18 cellular contexts compared by ENCODE assay signal in genomic region chr20:37452236-37452635, GRCh38.
A peak's percentile ranks its signal among the peaks of the same experiment; 100 is the strongest.
DNase-seq lines count a peak whose midpoint lies in the region; ATAC-seq, FAIRE-seq and TF ChIP-seq lines count a peak whose summit lies in the region.
"Had no signal": no experiment of that assay in that cellular context is flagged by ENCODE, and none has a peak within 500 bp of the region (broad histone marks: within the 10 kb centered on the region; RNA-seq: fewer than 3 reads in every experiment).

No MANE protein-coding gene starts in this region.

- no peak for TF ChIP-seq CTCF in kidney (IDR thresholded peaks at IDR 0.05; ENCODE audit: borderline replicate concordance, extremely low read depth, insufficient read depth)

- no peak for ATAC-seq in HG02571 (IDR thresholded peaks at IDR 0.05; ENCODE audit: unreplicated experiment)

- H3K4me1 ChIP-seq in kidney (ENCODE audit: control insufficient read depth in 1 of 2, insufficient read depth in 1 of 2, low read depth in 1 of 2, low read length in 2 of 2), result no peaks in the 10 kb centered on the region
- no peaks in the 10 kb centered on the region for H3K4me1 ChIP-seq in small intestine (ENCODE audit: control insufficient read depth in 2 of 2, insufficient read depth in 1 of 2, low read depth in 1 of 2, low read length in 1 of 2)
- H3K4me1 ChIP-seq: BE2C had no signal

- peaks cover 0 to 2% of the 10 kb centered on the region in 2 donors for H3K27me3 ChIP-seq in small intestine (ENCODE audit: control insufficient read depth in 2 of 2, insufficient read depth in 2 of 2, low read length in 2 of 2)
- H3K27me3 ChIP-seq: BE2C had no signal

- H3K27ac ChIP-seq in kidney (ENCODE audit: low read depth in 2 of 2, low read length in 2 of 2) (no peak overlapping the region), small intestine (ENCODE audit: low read depth in 1 of 2, low read length in 1 of 2) (no peak overlapping the region)

- H3K9ac ChIP-seq in kidney (ENCODE audit: low read length in 2 of 2), result no peak overlapping the region

- H3K9me3 ChIP-seq in kidney (ENCODE audit: control insufficient read depth in 1 of 2, low read length in 2 of 2), result peaks cover 3 to 4% of the 10 kb centered on the region in 2 donors
- no peaks in the 10 kb centered on the region for H3K9me3 ChIP-seq in small intestine (ENCODE audit: control insufficient read depth, low read depth)
- H3K9me3 ChIP-seq: BE2C had no signal

- intact Hi-C loops in kidney (cut with DNase I), result no loop called here

- H3K4me3 ChIP-seq in kidney (ENCODE audit: low read length in 2 of 2) (no peak overlapping the region), small intestine (ENCODE audit: low read depth in 1 of 2, low read length in 2 of 2) (no peak overlapping the region)

- H3K36me3 ChIP-seq in kidney (ENCODE audit: control insufficient read depth in 1 of 2, insufficient read depth in 2 of 2, low read length in 2 of 2), result no peaks in the 10 kb centered on the region
- H3K36me3 ChIP-seq in small intestine (ENCODE audit: control insufficient read depth in 2 of 2, insufficient read depth in 2 of 2, low read length in 2 of 2), result no peaks in the 10 kb centered on the region
- H3K36me3 ChIP-seq: BE2C had no signal

- peak; percentile 36 for DNase-seq in G401 (ENCODE audit: low spot score)
- peak; percentile 31 for DNase-seq in cerebellar cortex (ENCODE audit: low spot score)
- peak; percentile 14 for DNase-seq in kidney
- DNase-seq in small intestine, result peak; percentile 18
- DNase-seq in activated T-cell treated with anti-CD3 and anti-CD28 coated beads, Interleukin-2, amount 50 U/mL, for 1 hour, result no peak
- no peak for DNase-seq in GDM1 (lab: John Stamatoyannopoulos, UW)
- DNase-seq: ACHN; BE2C; C1 segment of cervical spinal cord; CD4-positive, CD25-positive, alpha-beta regulatory T cell; CD8-positive, alpha-beta memory T cell; COR-L47; GF-D8; GOT3; H9 had no signal

- in situ Hi-C loops in G401 (cut with HindIII; ENCODE audit: low sequenced_read_pairs), result no loop called here

- 43 to 50% (median 47%) methylated on average over 3 of the region's 3 CpGs for WGBS in small intestine, 3 donors

- FAIRE-seq in kidney (lab: Jason Lieb, UNC), result no peak
- FAIRE-seq in small intestine (lab: Jason Lieb, UNC), result no peak
- FAIRE-seq: A204.1, D721Med had no signal

Comparison
In these comparisons a context has a peak if more than half of its experiments do, and no peak if none do; other contexts are left out.
1. DNase-seq: peak in G401 (single experiment), cerebellar cortex (single experiment), kidney (single experiment) and small intestine (single experiment); none in activated T-cell treated with anti-CD3 and anti-CD28 coated beads, Interleukin-2, amount 50 U/mL, for 1 hour (single experiment) and GDM1 (single experiment).